Comparison of ENCODE assay signal across 8 cellular contexts in the genomic region with DNA sequence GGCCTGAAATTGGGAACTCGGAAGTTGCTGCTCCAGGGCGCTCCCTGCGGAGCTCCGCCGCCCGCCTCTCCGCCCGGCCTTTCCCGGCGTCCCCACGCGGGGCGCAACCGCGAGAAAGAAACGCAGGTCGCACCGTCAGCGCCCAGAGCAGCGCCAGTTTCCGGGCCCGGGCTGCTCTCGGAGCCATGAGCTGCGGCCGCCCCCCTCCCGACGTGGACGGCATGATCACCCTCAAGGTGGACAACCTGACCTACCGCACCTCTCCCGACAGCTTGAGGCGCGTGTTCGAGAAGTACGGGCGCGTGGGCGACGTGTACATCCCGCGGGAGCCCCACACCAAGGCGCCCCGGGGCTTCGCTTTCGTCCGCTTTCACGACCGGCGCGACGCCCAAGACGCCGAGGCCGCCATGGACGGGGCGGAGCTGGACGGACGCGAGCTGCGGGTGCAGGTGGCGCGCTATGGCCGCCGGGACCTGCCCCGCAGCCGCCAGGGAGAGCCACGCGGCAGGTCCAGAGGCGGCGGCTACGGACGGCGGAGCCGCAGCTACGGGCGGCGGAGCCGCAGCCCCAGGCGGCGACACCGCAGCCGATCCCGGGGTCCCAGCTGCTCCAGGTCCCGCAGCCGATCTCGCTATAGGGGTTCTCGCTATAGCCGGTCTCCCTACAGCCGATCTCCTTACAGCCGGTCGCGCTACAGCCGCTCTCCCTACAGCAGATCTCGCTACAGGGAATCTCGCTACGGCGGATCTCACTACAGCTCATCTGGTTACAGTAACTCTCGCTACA. TPM values are rescaled to one million over a fixed set of nuclear protein-coding genes. Genes with fewer than 3 reads are reported as not detected.
DNase-seq lines count a peak whose midpoint lies in the region; ATAC-seq lines count a peak whose summit lies in the region.

No MANE protein-coding gene starts in this region.

- ATAC-seq in GM19397 (IDR thresholded peaks at IDR 0.05; ENCODE audit: unreplicated experiment) (peak; percentile 73), HG03565 (IDR thresholded peaks at IDR 0.05; ENCODE audit: unreplicated experiment) (peak; percentile 38)

- H3K36me3 Mint-ChIP-seq in CD8-positive, alpha-beta memory T cell = peaks cover 0 to 30% (median 7%) of the 10 kb centered on the region in 3 donors

- peak overlapping the region; percentile 91 to 100 (median 97) for H3K4me3 Mint-ChIP-seq in CD8-positive, alpha-beta memory T cell

- peak; percentile 65 to 84 (median 76) for DNase-seq in CD8-positive, alpha-beta memory T cell
- DNase-seq in NOMO-1 treated with dmso at 0.1 percent for 144 hours (lab: John Stamatoyannopoulos, UW; ENCODE audit: unreplicated experiment) (peak; percentile 65), activated T-cell treated with anti-CD3 and anti-CD28 coated beads for 24 hours (ENCODE audit: low read depth) (peak; percentile 69), epithelial cell of prostate (ENCODE audit: low read depth, low spot score) (no peak)
- peak; percentile 37 to 48 for DNase-seq in stimulated activated CD8-positive, alpha-beta memory T cell treated with anti-CD3 and anti-CD28 coated beads, Interleukin-7, amount 100 ng/mL, for 1 hour (ENCODE audit: low read depth in 2 of 2)

- H3K27ac ChIP-seq in CD8-positive, alpha-beta memory T cell (ENCODE audit: low read depth, low read length) = peak overlapping the region; percentile 96
- peak overlapping the region; percentile 93 for H3K27ac ChIP-seq in epithelial cell of prostate
- peak overlapping the region; percentile 93 to 96 for H3K27ac ChIP-seq in mucosa of rectum (ENCODE audit: low read depth in 2 of 2, low read length in 2 of 2)

- H3K9me3 Mint-ChIP-seq in CD8-positive, alpha-beta memory T cell = no peaks in the 10 kb centered on the region

- peaks cover 29% of the 10 kb centered on the region for H3K4me1 ChIP-seq in CD8-positive, alpha-beta memory T cell (ENCODE audit: insufficient read depth, low read length)
- H3K4me1 ChIP-seq in mucosa of rectum (ENCODE audit: control insufficient read depth in 2 of 2, insufficient read depth in 2 of 2, low read length in 2 of 2) = peaks cover 14 to 18% of the 10 kb centered on the region in 2 donors

- no peaks in the 10 kb centered on the region for H3K9me3 ChIP-seq in CD8-positive, alpha-beta memory T cell (ENCODE audit: low read length)
- no peaks in the 10 kb centered on the region for H3K9me3 ChIP-seq in mucosa of rectum (ENCODE audit: control insufficient read depth in 2 of 2, low read length in 2 of 2)

- H3K36me3 ChIP-seq in CD8-positive, alpha-beta memory T cell (ENCODE audit: insufficient read depth, low read length) = no peaks in the 10 kb centered on the region
- H3K36me3 ChIP-seq in mucosa of rectum (ENCODE audit: control insufficient read depth in 2 of 2, insufficient read depth in 2 of 2, low read length in 2 of 2) = no peaks in the 10 kb centered on the region

- H3K27ac Mint-ChIP-seq in CD8-positive, alpha-beta memory T cell = peak overlapping the region; percentile 85 to 99 (median 99)

- H3K4me1 Mint-ChIP-seq in CD8-positive, alpha-beta memory T cell = peaks cover 27 to 37% (median 33%) of the 10 kb centered on the region in 3 donors

- H3K4me3 ChIP-seq in CD8-positive, alpha-beta memory T cell (ENCODE audit: low read length) = peak overlapping the region; percentile 78
- H3K4me3 ChIP-seq in mucosa of rectum (ENCODE audit: low read length in 2 of 2) = peak overlapping the region; percentile 90 to 98

- no peaks in the 10 kb centered on the region for H3K27me3 Mint-ChIP-seq in CD8-positive, alpha-beta memory T cell

- POLR2A ChIA-PET in CD8-positive, alpha-beta memory T cell (lab: Charles Lee) = interaction anchor here (0.6 to 7.1 kb wide), 24 partner anchors 9 to 1326 kb away, joined by 3 to 164 read pairs (median 5); a partner anchor contains a TSS

- CTCF ChIA-PET in CD8-positive, alpha-beta memory T cell (lab: Charles Lee) = interaction anchor here (0.9 to 8.7 kb wide), 22 partner anchors 9 to 1322 kb away, joined by 3 to 116 read pairs (median 4); a partner anchor contains a TSS

- no peaks in the 10 kb centered on the region for H3K27me3 ChIP-seq in CD8-positive, alpha-beta memory T cell (ENCODE audit: insufficient read depth, low read length, poor library complexity, severe bottlenecking)
- H3K27me3 ChIP-seq in mucosa of rectum (ENCODE audit: control insufficient read depth in 2 of 2, insufficient read depth in 2 of 2, low read length in 2 of 2) = no peaks in the 10 kb centered on the region

- peak overlapping the region; percentile 92 for H3K9ac ChIP-seq in mucosa of rectum (ENCODE audit: low read depth in 1 of 2, low read length in 2 of 2)

RNA-seq across cellular contexts. Expression of a gene that starts 0.5 kb away (rescaled TPM):
- 10 to 100 TPM; 75.8 to 82.8 TPM for total RNA-seq in CD8-positive, alpha-beta memory T cell
- 91.6 TPM for polyA plus RNA-seq in CD8-positive, alpha-beta memory T cell

RNA-seq across cellular contexts. Expression of a gene that starts 18.0 kb away (rescaled TPM):
- not detected for total RNA-seq in CD8-positive, alpha-beta memory T cell
- polyA plus RNA-seq in CD8-positive, alpha-beta memory T cell = not detected

RNA-seq across cellular contexts. Expression of a gene that starts 22.4 kb away (rescaled TPM):
- 10 to 100 TPM; 29.6 to 30.1 TPM for total RNA-seq in CD8-positive, alpha-beta memory T cell
- polyA plus RNA-seq in CD8-positive, alpha-beta memory T cell = 11.1 TPM

RNA-seq across cellular contexts. Expression of a gene that starts 42.2 kb away (rescaled TPM):
- not detected for total RNA-seq in CD8-positive, alpha-beta memory T cell
- polyA plus RNA-seq in CD8-positive, alpha-beta memory T cell = not detected
